ENCODE assay signal across 8 cellular contexts in genomic region chr12:49568442-49568776, GRCh38. TPM values are rescaled to one million over a fixed set of nuclear protein-coding genes. Genes with fewer than 3 reads are reported as not detected.
DNase-seq lines count a peak whose midpoint lies in the region; ATAC-seq and TF ChIP-seq lines count a peak whose summit lies in the region.

No MANE protein-coding gene starts in this region.

- H3K4me3 ChIP-seq in right lobe of liver = peak overlapping the region; percentile 88 to 97 (median 90)
- H3K4me3 ChIP-seq in transverse colon = peak overlapping the region; percentile 69 to 86 (median 76)

- H3K9me3 ChIP-seq in right lobe of liver (no peaks in the 10 kb centered on the region), transverse colon (no peaks in the 10 kb centered on the region)

- no peak for TF ChIP-seq POLR2A in right lobe of liver (IDR thresholded peaks at IDR 0.05)
- no peak for TF ChIP-seq POLR2A in transverse colon (IDR thresholded peaks at IDR 0.05)

- TF ChIP-seq EP300 in transverse colon (IDR thresholded peaks at IDR 0.05; ENCODE audit: low read depth) = no peak

- peaks cover 0 to 18% (median 0%) of the 10 kb centered on the region in 4 donors for H3K4me1 ChIP-seq in right lobe of liver
- peaks cover 10 to 28% (median 18%) of the 10 kb centered on the region in 4 donors for H3K4me1 ChIP-seq in transverse colon

- in situ Hi-C loops in transverse colon (cut with MboI; ENCODE audit: low pct_ligation_motif_present in 1 of 4, low pct_unique_long_range_greater_than_20kb in 1 of 4, low sequenced_read_pairs in 3 of 4) = no loop called here

- TF ChIP-seq CTCF in right lobe of liver (IDR thresholded peaks at IDR 0.05) = no peak
- no peak for TF ChIP-seq CTCF in transverse colon (IDR thresholded peaks at IDR 0.05)

- H3K27me3 ChIP-seq in right lobe of liver = no peaks in the 10 kb centered on the region
- no peaks in the 10 kb centered on the region for H3K27me3 ChIP-seq in transverse colon

- H3K36me3 ChIP-seq in right lobe of liver = peaks cover 0 to 19% (median 8%) of the 10 kb centered on the region in 4 donors
- peaks cover 0 to 16% (median 4%) of the 10 kb centered on the region in 4 donors for H3K36me3 ChIP-seq in transverse colon

- intact Hi-C loops in right lobe of liver (cut with DNase I) (no loop called here), transverse colon (cut with DNase I; ENCODE audit: low total_unique reads) (no loop called here)

- H3K4me1 Mint-ChIP-seq in activated naive CD8-positive, alpha-beta T cell treated with anti-CD3 and anti-CD28 coated beads, Interleukin-2, amount 50 U/mL, for 24 hours = peaks cover 64% of the 10 kb centered on the region

- DNase-seq in DMS53 treated with DMSO at 0.1 percent for 48 hours (lab: John Stamatoyannopoulos, UW; ENCODE audit: unreplicated experiment) (peak; percentile 64), DMS53 (lab: John Stamatoyannopoulos, UW) (no peak), right lobe of liver (no peak), transverse colon (no peak), dermis blood vessel endothelial cell (no peak), ecto neural progenitor cell (ENCODE audit: low spot score) (no peak)
- no peak for DNase-seq in activated naive CD8-positive, alpha-beta T cell treated with anti-CD3 and anti-CD28 coated beads, Interleukin-2, amount 50 U/mL, for 24 hours

- peak overlapping the region; percentile 100 for H3K27ac Mint-ChIP-seq in activated naive CD8-positive, alpha-beta T cell treated with anti-CD3 and anti-CD28 coated beads, Interleukin-2, amount 50 U/mL, for 24 hours

- H3K36me3 Mint-ChIP-seq in activated naive CD8-positive, alpha-beta T cell treated with anti-CD3 and anti-CD28 coated beads, Interleukin-2, amount 50 U/mL, for 24 hours (ENCODE audit: low read depth) = peaks cover 20% of the 10 kb centered on the region

- H3K9me3 Mint-ChIP-seq in activated naive CD8-positive, alpha-beta T cell treated with anti-CD3 and anti-CD28 coated beads, Interleukin-2, amount 50 U/mL, for 24 hours = no peaks in the 10 kb centered on the region

- H3K27me3 Mint-ChIP-seq in activated naive CD8-positive, alpha-beta T cell treated with anti-CD3 and anti-CD28 coated beads, Interleukin-2, amount 50 U/mL, for 24 hours = peaks cover 3% of the 10 kb centered on the region

- H3K4me3 Mint-ChIP-seq in activated naive CD8-positive, alpha-beta T cell treated with anti-CD3 and anti-CD28 coated beads, Interleukin-2, amount 50 U/mL, for 24 hours = peak overlapping the region; percentile 100

- H3K27ac ChIP-seq in right lobe of liver (peak overlapping the region in 2 of 3 donors; percentile 87 to 88), transverse colon (peak overlapping the region; percentile 88 to 93 (median 89))

- peak; percentile 21 for ATAC-seq in HG03108 (IDR thresholded peaks at IDR 0.05; ENCODE audit: unreplicated experiment)
- ATAC-seq in activated naive CD8-positive, alpha-beta T cell treated with anti-CD3 and anti-CD28 coated beads, Interleukin-2, amount 50 U/mL, for 24 hours = peak; percentile 20
- peak in 1 of 4 donors; percentile 33 for ATAC-seq in right lobe of liver

- WGBS in right lobe of liver (ENCODE audit: insufficient coverage, low coverage, low lambda C conversion rate, missing lambda C conversion rate) = 1% methylated on average over 13 of the region's 13 CpGs
- 0 to 1% methylated on average over 1 to 13 of the region's 13 CpGs for WGBS in transverse colon (ENCODE audit: low coverage in 1 of 2), 2 donors

RNA-seq across cellular contexts. Expression of gene MCRS1, which starts 0.5 kb away (rescaled TPM):
- total RNA-seq in right lobe of liver (10 to 100 TPM; 16.0 to 23.0 (median 20.4) TPM), transverse colon (100 to 1,000 TPM in 1 of 4 donors, 10 to 100 TPM in 3; 57.8 to 120 (median 78.4) TPM), dermis blood vessel endothelial cell (58.5 and 73.9 TPM in 2 replicates)

RNA-seq across cellular contexts. Expression of gene KCNH3, which starts 29.6 kb away (rescaled TPM):
- total RNA-seq in right lobe of liver = under 1 TPM in 3 of 6 experiments, not detected in 3; 0.09 to 0.25 (median 0.16) TPM
- total RNA-seq in transverse colon = under 1 TPM in 2 of 4 donors, not detected in 2; 0.32 to 0.80 TPM
- 0.09 TPM in 1 of 2 replicates, not detected in the other for total RNA-seq in dermis blood vessel endothelial cell

RNA-seq across cellular contexts. Expression of gene FAM186B, which starts 37.0 kb away (rescaled TPM):
- total RNA-seq in right lobe of liver (1 to 10 TPM in 1 of 6 experiments, under 1 TPM in 5; 0.24 to 1.4 (median 0.71) TPM), transverse colon (under 1 TPM in 2 of 4 donors, not detected in 2; 0.14 to 0.64 TPM), dermis blood vessel endothelial cell (0.19 and 0.34 TPM in 2 replicates)

RNA-seq across cellular contexts. Expression of gene PRPF40B, which starts 55.0 kb away (rescaled TPM):
- 1 to 10 TPM; 4.7 to 8.2 (median 6.3) TPM for total RNA-seq in right lobe of liver
- 10 to 100 TPM in 2 of 4 donors, 1 to 10 TPM in 2; 3.7 to 12.7 (median 8.7) TPM for total RNA-seq in transverse colon
- 1.9 and 4.1 TPM in 2 replicates for total RNA-seq in dermis blood vessel endothelial cell
